ENCODE assay signal across 14 cellular contexts in the genomic region with DNA sequence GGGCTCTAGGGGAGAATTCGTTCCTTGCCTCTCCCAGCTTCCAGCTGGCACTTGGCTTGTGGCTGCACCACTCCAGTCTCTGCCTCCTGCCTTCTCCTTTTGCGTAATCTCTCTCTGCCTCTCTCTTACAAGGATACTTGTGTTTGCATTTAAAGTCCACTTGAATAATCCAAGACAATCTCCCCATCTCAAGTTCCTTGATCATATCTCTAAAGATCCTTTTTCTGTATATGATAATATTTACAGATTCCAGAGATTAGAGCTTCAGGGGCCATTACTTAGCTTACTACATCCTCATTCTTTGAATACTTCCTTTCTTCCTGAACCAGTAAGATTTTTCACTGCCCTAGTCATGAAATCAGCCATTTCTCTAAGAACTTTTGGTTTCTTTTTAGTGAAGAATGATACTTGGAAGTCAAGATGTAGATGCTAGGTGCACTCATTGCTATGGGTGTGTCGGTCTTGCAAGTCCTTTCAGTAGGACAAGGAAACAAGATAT. TPM values are rescaled to one million over a fixed set of nuclear protein-coding genes. Genes with fewer than 3 reads are reported as not detected.
DNase-seq lines count a peak whose midpoint lies in the region; ATAC-seq and TF ChIP-seq lines count a peak whose summit lies in the region.
"Had no signal": no experiment of that assay in that cellular context is flagged by ENCODE, and none has a peak within 500 bp of the region (broad histone marks: within the 10 kb centered on the region; RNA-seq: fewer than 3 reads in every experiment).

No MANE protein-coding gene starts in this region.

- no peak overlapping the region for H3K9ac ChIP-seq in mesenchymal stem cell (ENCODE audit: low read length)

- peaks cover 14 to 23% of the 10 kb centered on the region in 2 experiments for H3K27me3 ChIP-seq in mesenchymal stem cell (ENCODE audit: control insufficient read depth in 1 of 2, insufficient read depth in 1 of 2, low read length in 2 of 2)
- H3K27me3 ChIP-seq in ascending aorta, result no peaks in the 10 kb centered on the region

- intact Hi-C loops in ascending aorta (cut with DNase I), result no loop called here

- H2BK12ac ChIP-seq in mesenchymal stem cell (ENCODE audit: low read length in 2 of 2), result no peak overlapping the region

- H3K4me3 ChIP-seq in mesenchymal stem cell (ENCODE audit: insufficient read depth in 1 of 2, low read depth in 1 of 2, low read length in 2 of 2) (no peak overlapping the region), ascending aorta (no peak overlapping the region)
- H3K4me3 ChIP-seq: coronary artery, sigmoid colon, suprapubic skin had no signal

- peaks cover 3% of the 10 kb centered on the region for H3K4me1 ChIP-seq in mesenchymal stem cell (ENCODE audit: control insufficient read depth, insufficient read depth, low read depth, low read length)
- no peaks in the 10 kb centered on the region for H3K4me1 ChIP-seq in ascending aorta
- H3K4me1 ChIP-seq: sigmoid colon, suprapubic skin had no signal

- no peak overlapping the region for H3K4me2 ChIP-seq in mesenchymal stem cell (ENCODE audit: low read length, poor library complexity, severe bottlenecking)

- no peak for ATAC-seq in GM21390 (IDR thresholded peaks at IDR 0.05; ENCODE audit: unreplicated experiment)
- ATAC-seq: activated CD8-positive, alpha-beta T cell treated with anti-CD3 and anti-CD28 coated beads for 36 hours had no signal

- H3K23ac ChIP-seq in mesenchymal stem cell (ENCODE audit: low read length in 2 of 2), result no peak overlapping the region

- H3K14ac ChIP-seq in mesenchymal stem cell (ENCODE audit: low read length in 2 of 2), result no peak overlapping the region

- no peak overlapping the region for H2BK15ac ChIP-seq in mesenchymal stem cell (ENCODE audit: low read depth, poor library complexity, severe bottlenecking)

- peak overlapping the region; percentile 18 for H2AFZ ChIP-seq in mesenchymal stem cell (ENCODE audit: low read depth, low read length)

- H2BK120ac ChIP-seq in mesenchymal stem cell (ENCODE audit: low read depth, low read length), result no peak overlapping the region

- H4K91ac ChIP-seq in mesenchymal stem cell (ENCODE audit: low read length), result no peak overlapping the region

- H3K79me1 ChIP-seq in mesenchymal stem cell (replicated peaks; ENCODE audit: low read length, poor library complexity, severe bottlenecking), result no peaks in the 10 kb centered on the region

- peak overlapping the region; percentile 52 for H4K8ac ChIP-seq in mesenchymal stem cell (ENCODE audit: low read length)

- H3K36me3 ChIP-seq in mesenchymal stem cell (ENCODE audit: control insufficient read depth in 1 of 2, insufficient read depth in 2 of 2, low read depth in 1 of 2, low read length in 2 of 2), result no peaks in the 10 kb centered on the region
- H3K36me3 ChIP-seq in ascending aorta, result no peaks in the 10 kb centered on the region
- H3K36me3 ChIP-seq: sigmoid colon, suprapubic skin had no signal

- DNase-seq in EL (peak; percentile 67), LHCN-M2 (ENCODE audit: low read depth) (peak; percentile 8), astrocyte of the hippocampus (ENCODE audit: low read depth, low spot score) (peak; percentile 13), mesenchymal stem cell (peak; percentile 68), ascending aorta (ENCODE audit: low spot score in 2 of 2) (no peak)
- no peak for DNase-seq in activated CD4-positive, alpha-beta T cell treated with anti-CD3 and anti-CD28 coated beads for 48 hours
- no peak for DNase-seq in effector CD8-positive, alpha-beta T cell (lab: John Stamatoyannopoulos, UW)
- DNase-seq: activated CD8-positive, alpha-beta T cell treated with anti-CD3 and anti-CD28 coated beads for 36 hours; islet precursor cell; NCI-H2029 treated with DMSO at 0.1 percent for 48 hours; sigmoid colon had no signal

- H3K27ac ChIP-seq in mesenchymal stem cell (ENCODE audit: low read length, poor library complexity, severe bottlenecking) (no peak overlapping the region), ascending aorta (no peak overlapping the region)
- H3K27ac ChIP-seq: coronary artery, sigmoid colon, suprapubic skin had no signal

- H2BK5ac ChIP-seq in mesenchymal stem cell (ENCODE audit: low read depth, low read length, poor library complexity, severe bottlenecking), result no peak overlapping the region

- H2AK5ac ChIP-seq in mesenchymal stem cell (ENCODE audit: low read length, severe bottlenecking), result no peak overlapping the region

- H3K18ac ChIP-seq in mesenchymal stem cell (ENCODE audit: low read depth in 1 of 2, low read length in 2 of 2), result no peak overlapping the region

- no peaks in the 10 kb centered on the region for H3K9me3 ChIP-seq in mesenchymal stem cell (ENCODE audit: control insufficient read depth, low read length)
- H3K9me3 ChIP-seq in ascending aorta, result no peaks in the 10 kb centered on the region
- H3K9me3 ChIP-seq: sigmoid colon, suprapubic skin had no signal

- H3K4ac ChIP-seq in mesenchymal stem cell (ENCODE audit: low read depth in 1 of 2, low read length in 2 of 2), result no peak overlapping the region

- WGBS in mesenchymal stem cell, result 33% methylated on average over 2 of the region's 3 CpGs

- TF ChIP-seq CTCF in ascending aorta (IDR thresholded peaks at IDR 0.05), result no peak

RNA-seq across cellular contexts. Expression of gene RLF, which starts 20.9 kb away (rescaled TPM):
- total RNA-seq in LHCN-M2 (2014; rRNA removed) (15.6 and 15.7 TPM in 2 replicates), ascending aorta (7.1 TPM)
- 3.1 TPM for polyA plus RNA-seq in LHCN-M2 (2012)
- 6.0 TPM for polyA plus RNA-seq in mesenchymal stem cell (2013, experiment 1 of 2)
- 6.2 TPM for polyA plus RNA-seq in mesenchymal stem cell (2013, experiment 2 of 2)

RNA-seq across cellular contexts. Expression of gene PPT1, which starts 43.2 kb away (rescaled TPM):
- total RNA-seq in LHCN-M2 (2014; rRNA removed), result 40.3 and 54.2 TPM in 2 replicates
- polyA plus RNA-seq in LHCN-M2 (2012), result 38.1 TPM
- 104 TPM for polyA plus RNA-seq in mesenchymal stem cell (2013, experiment 1 of 2)
- 107 TPM for polyA plus RNA-seq in mesenchymal stem cell (2013, experiment 2 of 2)
- 84.2 TPM for total RNA-seq in ascending aorta

Comparison
In these comparisons a context has a peak if more than half of its experiments do, and no peak if none do; other contexts are left out.
1. DNase-seq: peak in EL (single experiment), LHCN-M2 (single experiment), astrocyte of the hippocampus (single experiment) and mesenchymal stem cell (single experiment); none in ascending aorta (0 of 2), activated CD4-positive, alpha-beta T cell treated with anti-CD3 and anti-CD28 coated beads for 48 hours (single experiment) and effector CD8-positive, alpha-beta T cell (single experiment).